In genomic region chr22:38881997-38882396, GRCh38 we compare ENCODE assay signal across 15 cellular contexts. TPM values are rescaled to one million over a fixed set of nuclear protein-coding genes. Genes with fewer than 3 reads are reported as not detected.
DNase-seq lines count a peak whose midpoint lies in the region; ATAC-seq and TF ChIP-seq lines count a peak whose summit lies in the region.
"Had no signal": no experiment of that assay in that cellular context is flagged by ENCODE, and none has a peak within 500 bp of the region (broad histone marks: within the 10 kb centered on the region; RNA-seq: fewer than 3 reads in every experiment).

No MANE protein-coding gene starts in this region.

- no peak for TF ChIP-seq CTCF in esophagus squamous epithelium (IDR thresholded peaks at IDR 0.05)
- TF ChIP-seq CTCF in osteoblast (IDR thresholded peaks at IDR 0.05; ENCODE audit: extremely low read depth, low read depth, low read length), result no peak
- no peak for TF ChIP-seq CTCF in type B pancreatic cell (conservative IDR thresholded peaks at IDR 0.05)
- no peak for TF ChIP-seq CTCF in CD14-positive monocyte (IDR thresholded peaks at IDR 0.05)

- peak overlapping the region; percentile 63 for H2AFZ ChIP-seq in osteoblast (ENCODE audit: low read length)

- no peak for ATAC-seq in T-helper 17 cell
- ATAC-seq: stimulated activated effector memory CD8-positive, alpha-beta T cell treated with anti-CD3 and anti-CD28 coated beads, Interleukin-12 subunit alpha, Interleukin-12 subunit beta, amount 100 ng/mL, for 72 hours had no signal

- no peak for TF ChIP-seq POLR2A in esophagus squamous epithelium (IDR thresholded peaks at IDR 0.05)

- H3K36me3 Mint-ChIP-seq in T-helper 17 cell (ENCODE audit: low read depth) (no peaks in the 10 kb centered on the region), type B pancreatic cell (no peaks in the 10 kb centered on the region), CD14-positive monocyte (no peaks in the 10 kb centered on the region)
- H3K36me3 Mint-ChIP-seq: stimulated activated effector memory CD8-positive, alpha-beta T cell treated with anti-CD3 and anti-CD28 coated beads, Interleukin-12 subunit alpha, Interleukin-12 subunit beta, amount 100 ng/mL, for 72 hours had no signal

- H3K4me3 ChIP-seq in esophagus squamous epithelium (no peak overlapping the region), osteoblast (ENCODE audit: insufficient read depth, low read length) (peak overlapping the region; percentile 56)

- H3K9me3 ChIP-seq in T-helper 17 cell (ENCODE audit: control insufficient read depth, low read length, poor library complexity, severe bottlenecking) (no peaks in the 10 kb centered on the region), esophagus squamous epithelium (no peaks in the 10 kb centered on the region), osteoblast (ENCODE audit: low read depth, low read length) (no peaks in the 10 kb centered on the region)
- H3K9me3 ChIP-seq: neutrophil had no signal

- no peaks in the 10 kb centered on the region for H3K27me3 ChIP-seq in esophagus squamous epithelium
- H3K27me3 ChIP-seq in osteoblast (ENCODE audit: insufficient read depth, low read length), result peaks cover 13% of the 10 kb centered on the region

- H3K9me3 Mint-ChIP-seq in type B pancreatic cell, result no peaks in the 10 kb centered on the region
- peaks cover 0 to 2% (median 0%) of the 10 kb centered on the region in 7 donors for H3K9me3 Mint-ChIP-seq in CD14-positive monocyte
- H3K9me3 Mint-ChIP-seq: stimulated activated effector memory CD8-positive, alpha-beta T cell treated with anti-CD3 and anti-CD28 coated beads, Interleukin-12 subunit alpha, Interleukin-12 subunit beta, amount 100 ng/mL, for 72 hours; T-helper 1 cell treated with Interleukin-12 subunit alpha and Interleukin-12 subunit beta and Interleukin-4 antibody, amounts not matched to agents 30 μg/mL and 1 μg/mL, for 36 hours had no signal

- H3K36me3 ChIP-seq in esophagus squamous epithelium, result no peaks in the 10 kb centered on the region
- H3K36me3 ChIP-seq in osteoblast (ENCODE audit: insufficient read depth, low read length), result no peaks in the 10 kb centered on the region
- H3K36me3 ChIP-seq: neutrophil had no signal

- no peaks in the 10 kb centered on the region for H3K79me2 ChIP-seq in osteoblast (ENCODE audit: insufficient read depth, low read length)

- H4K20me1 ChIP-seq in osteoblast (ENCODE audit: insufficient read depth, low read length), result no peaks in the 10 kb centered on the region

- H3K27ac ChIP-seq in esophagus squamous epithelium (peak overlapping the region; percentile 63 to 90 (median 80)), osteoblast (ENCODE audit: low read depth, low read length) (peak overlapping the region; percentile 31)
- H3K27ac ChIP-seq: neutrophil had no signal

- H3K4me1 ChIP-seq in esophagus squamous epithelium, result peaks cover 19 to 33% (median 22%) of the 10 kb centered on the region in 3 donors
- H3K4me1 ChIP-seq in osteoblast (ENCODE audit: insufficient read depth, low read length), result peaks cover 20% of the 10 kb centered on the region

- intact Hi-C loops in esophagus squamous epithelium (cut with DNase I) (no loop called here), CD14-positive monocyte (cut with micrococcal nuclease) (no loop called here)

- peak overlapping the region; percentile 85 for H3K4me2 ChIP-seq in osteoblast (ENCODE audit: insufficient read depth, low read length)

- H3K27me3 Mint-ChIP-seq in T-helper 17 cell, result peaks cover 20% of the 10 kb centered on the region
- no peaks in the 10 kb centered on the region for H3K27me3 Mint-ChIP-seq in type B pancreatic cell
- H3K27me3 Mint-ChIP-seq in CD14-positive monocyte (ENCODE audit: low read depth in 3 of 3), result peaks cover 6 to 10% (median 8%) of the 10 kb centered on the region in 3 donors

- DNase-seq in T-helper 17 cell (no peak), esophagus squamous epithelium (lab: John Stamatoyannopoulos, UW) (no peak), osteoblast (ENCODE audit: insufficient read length, low spot score, missing footprints) (no peak), type B pancreatic cell (ENCODE audit: extremely low spot score, unreplicated experiment) (no peak), mucosa of gallbladder (ENCODE audit: low spot score) (no peak), CD14-positive monocyte (ENCODE audit: low spot score) (no peak), NCI-H2227 (lab: John Stamatoyannopoulos, UW; ENCODE audit: unreplicated experiment) (no peak)
- DNase-seq: activated CD4-positive, alpha-beta T cell treated with anti-CD3 and anti-CD28 coated beads, Interleukin-2, amount 50 U/mL, for 48 hours; dermis blood vessel endothelial cell; islet precursor cell; NCI-H2227 treated with DMSO at 0.1 percent for 48 hours; stimulated activated CD4-positive, alpha-beta T cell treated with anti-CD3 and anti-CD28 coated beads, Interleukin-2, amount 100 ng/mL, for 24 hours had no signal

- H3K4me1 Mint-ChIP-seq in T-helper 17 cell, result peaks cover 22% of the 10 kb centered on the region
- peaks cover 13% of the 10 kb centered on the region for H3K4me1 Mint-ChIP-seq in type B pancreatic cell (ENCODE audit: unreplicated experiment)
- H3K4me1 Mint-ChIP-seq in CD14-positive monocyte, result peaks cover 17% of the 10 kb centered on the region

- H3K4me3 Mint-ChIP-seq in T-helper 17 cell (peak overlapping the region; percentile 79), type B pancreatic cell (peak overlapping the region; percentile 38), CD14-positive monocyte (no peak overlapping the region)
- H3K4me3 Mint-ChIP-seq: stimulated activated effector memory CD8-positive, alpha-beta T cell treated with anti-CD3 and anti-CD28 coated beads, Interleukin-12 subunit alpha, Interleukin-12 subunit beta, amount 100 ng/mL, for 72 hours; T-helper 1 cell treated with Interleukin-12 subunit alpha and Interleukin-12 subunit beta and Interleukin-4 antibody, amounts not matched to agents 30 μg/mL and 1 μg/mL, for 36 hours had no signal

- H3K27ac Mint-ChIP-seq in T-helper 17 cell (peak overlapping the region; percentile 94), type B pancreatic cell (peak overlapping the region; percentile 75), CD14-positive monocyte (peak overlapping the region in 1 of 7 donors; percentile 2)
- H3K27ac Mint-ChIP-seq: stimulated activated effector memory CD8-positive, alpha-beta T cell treated with anti-CD3 and anti-CD28 coated beads, Interleukin-12 subunit alpha, Interleukin-12 subunit beta, amount 100 ng/mL, for 72 hours; T-helper 1 cell treated with Interleukin-12 subunit alpha and Interleukin-12 subunit beta and Interleukin-4 antibody, amounts not matched to agents 30 μg/mL and 1 μg/mL, for 36 hours had no signal

RNA-seq across cellular contexts. Expression of gene CBX6, which starts 10.0 kb away (rescaled TPM):
- total RNA-seq in T-helper 17 cell, result 10 to 100 TPM; 44.0 to 45.8 TPM
- 10 to 100 TPM in 2 of 4 donors, 1 to 10 TPM in 2; 7.8 to 27.7 (median 11.8) TPM for total RNA-seq in esophagus squamous epithelium
- 58.6 and 59.5 TPM in 2 replicates for total RNA-seq in osteoblast
- 93.5 and 116 TPM in 2 replicates for total RNA-seq in type B pancreatic cell (ENCODE audit: low replicate concordance)
- 97.5 TPM for total RNA-seq in mucosa of gallbladder
- polyA plus RNA-seq in CD14-positive monocyte, result 1 to 10 TPM; 2.1 to 5.0 TPM

RNA-seq across cellular contexts. Expression of gene NPTXR, which starts 38.2 kb away (rescaled TPM):
- total RNA-seq in T-helper 17 cell (1 to 10 TPM; 2.5 to 2.6 TPM), esophagus squamous epithelium (1 to 10 TPM in 1 of 4 donors, under 1 TPM in 3; 0.26 to 2.3 (median 0.63) TPM), osteoblast (0.72 and 1.5 TPM in 2 replicates), type B pancreatic cell (ENCODE audit: low replicate concordance) (5.9 and 6.9 TPM in 2 replicates), mucosa of gallbladder (15.0 TPM)
- not detected for polyA plus RNA-seq in CD14-positive monocyte

Comparison
In these comparisons a context has a peak if more than half of its experiments do, and no peak if none do; other contexts are left out.
1. H3K4me3 Mint-ChIP-seq: peak in T-helper 17 cell (single experiment) and type B pancreatic cell (single experiment); none in CD14-positive monocyte (0 of 2).